11 cellular contexts compared by ENCODE assay signal in genomic region chr9:4339783-4340335, GRCh38. TPM values are rescaled to one million over a fixed set of nuclear protein-coding genes. Genes with fewer than 3 reads are reported as not detected.
A peak's percentile ranks its signal among the peaks of the same experiment; 100 is the strongest.
DNase-seq lines count a peak whose midpoint lies in the region; ATAC-seq and TF ChIP-seq lines count a peak whose summit lies in the region.
"Had no signal": no experiment of that assay in that cellular context is flagged by ENCODE, and none has a peak within 500 bp of the region (broad histone marks: within the 10 kb centered on the region; RNA-seq: fewer than 3 reads in every experiment).

No MANE protein-coding gene starts in this region.

- DNase-seq in A673 (ENCODE audit: low spot score) (peak; percentile 17), NCI-H69 (lab: John Stamatoyannopoulos, UW) (peak; percentile 16), progenitor cell of endocrine pancreas (ENCODE audit: low spot score, unreplicated experiment) (no peak)
- no peak for DNase-seq in central memory CD8-positive, alpha-beta T cell (ENCODE audit: low spot score in 2 of 2)
- DNase-seq in activated effector memory CD4-positive, alpha-beta T cell treated with Interleukin-2 at 50 U/mL for 16 hours, result no peak

- POLR2A ChIA-PET in A673 (lab: Charles Lee; ENCODE audit: low non-redundant PET), result no interaction called here

- H3F3A ChIP-seq in DOHH2 (ENCODE audit: control insufficient read depth, insufficient read depth), result no peaks in the 10 kb centered on the region

- H3K4me2 ChIP-seq in DOHH2 (ENCODE audit: low read length), result 0 out of 2 replicates have a peak overlapping the region, but pooled peaks have one; percentile 47

- no peaks in the 10 kb centered on the region for H3K9me2 ChIP-seq in DOHH2 (replicated peaks; ENCODE audit: control insufficient read depth, low read length)

- intact Hi-C loops in A673 (cut with micrococcal nuclease; ENCODE audit: unreplicated experiment), result no loop called here

- H3K79me2 ChIP-seq in DOHH2 (ENCODE audit: control insufficient read depth, low read length), result no peaks in the 10 kb centered on the region

- H3K27me3 ChIP-seq in A673 (replicated peaks; ENCODE audit: insufficient read depth, low read depth, low read length, poor library complexity), result no peaks in the 10 kb centered on the region
- 0 out of 2 replicates have a peak, but pooled peaks cover 3% of the 10 kb centered on the region for H3K27me3 ChIP-seq in DOHH2 (ENCODE audit: control insufficient read depth, low read length)
- H3K27me3 ChIP-seq: SJSA1 had no signal

- H3K27ac ChIP-seq in A673 (ENCODE audit: low read depth, low read length, poor library complexity, severe bottlenecking) (no peak overlapping the region), DOHH2 (ENCODE audit: low read depth, low read length) (no peak overlapping the region)
- H3K27ac ChIP-seq: left ventricle myocardium inferior, psoas muscle had no signal

- TF ChIP-seq CTCF in A673 (conservative IDR thresholded peaks at IDR 0.05; ENCODE audit: low read depth, low read length), result no peak
- no peak for TF ChIP-seq CTCF in DOHH2 (IDR thresholded peaks at IDR 0.05; ENCODE audit: low read depth, low read length, poor library complexity, severe bottlenecking)
- TF ChIP-seq CTCF in progenitor cell of endocrine pancreas (IDR thresholded peaks at IDR 0.05; ENCODE audit: unreplicated experiment), result no peak

- no peak overlapping the region for H3K4me3 ChIP-seq in A673 (ENCODE audit: low read depth, low read length, poor library complexity, severe bottlenecking)
- H3K4me3 ChIP-seq in DOHH2 (ENCODE audit: low read length), result no peak overlapping the region
- H3K4me3 ChIP-seq: left ventricle myocardium inferior, psoas muscle, SJSA1 had no signal

- H3K4me1 Mint-ChIP-seq in central memory CD8-positive, alpha-beta T cell, result peaks cover 7% of the 10 kb centered on the region
- no peaks in the 10 kb centered on the region for H3K4me1 Mint-ChIP-seq in stimulated activated memory B cell treated with anti-CD40 and anti-IgM and Interleukin-4, amounts not matched to agents 10 μg/mL and 1 μg/mL and 100 μg/mL, for 72 hours
- H3K4me1 Mint-ChIP-seq in progenitor cell of endocrine pancreas (ENCODE audit: low read depth), result peaks cover 4% of the 10 kb centered on the region

- H3K36me3 Mint-ChIP-seq in central memory CD8-positive, alpha-beta T cell (ENCODE audit: insufficient read depth), result peaks cover 5% of the 10 kb centered on the region
- H3K36me3 Mint-ChIP-seq in stimulated activated memory B cell treated with anti-CD40 and anti-IgM and Interleukin-4, amounts not matched to agents 10 μg/mL and 1 μg/mL and 100 μg/mL, for 72 hours, result no peaks in the 10 kb centered on the region
- H3K36me3 Mint-ChIP-seq in progenitor cell of endocrine pancreas (ENCODE audit: insufficient read depth), result no peaks in the 10 kb centered on the region

- no peaks in the 10 kb centered on the region for H3K9me3 ChIP-seq in A673 (ENCODE audit: low read depth, low read length, poor library complexity, severe bottlenecking)
- no peaks in the 10 kb centered on the region for H3K9me3 ChIP-seq in DOHH2 (ENCODE audit: control insufficient read depth, insufficient read depth, low read length)
- H3K9me3 ChIP-seq: left ventricle myocardium inferior, psoas muscle, SJSA1 had no signal

- H3K4me1 ChIP-seq in A673 (ENCODE audit: insufficient read depth, low read length, poor library complexity, severe bottlenecking) (no peaks in the 10 kb centered on the region), DOHH2 (ENCODE audit: control insufficient read depth, low read length) (no peaks in the 10 kb centered on the region)
- H3K4me1 ChIP-seq: psoas muscle had no signal

- H3K36me3 ChIP-seq in A673 (ENCODE audit: insufficient read depth, low read length, poor library complexity, severe bottlenecking), result no peaks in the 10 kb centered on the region
- no peaks in the 10 kb centered on the region for H3K36me3 ChIP-seq in DOHH2 (ENCODE audit: control insufficient read depth, low read length)
- H3K36me3 ChIP-seq: left ventricle myocardium inferior, SJSA1 had no signal

- BruUV-seq in A673 (replicated peaks; lab: Mats Ljungman, UMichigan), result no TSS peak

- peak overlapping the region; percentile 32 for H3K27ac Mint-ChIP-seq in central memory CD8-positive, alpha-beta T cell (ENCODE audit: low read depth)
- H3K27ac Mint-ChIP-seq in stimulated activated memory B cell treated with anti-CD40 and anti-IgM and Interleukin-4, amounts not matched to agents 10 μg/mL and 1 μg/mL and 100 μg/mL, for 72 hours, result no peak overlapping the region
- no peak overlapping the region for H3K27ac Mint-ChIP-seq in progenitor cell of endocrine pancreas

- H3K27me3 Mint-ChIP-seq in central memory CD8-positive, alpha-beta T cell, result peaks cover 7% of the 10 kb centered on the region
- H3K27me3 Mint-ChIP-seq in stimulated activated memory B cell treated with anti-CD40 and anti-IgM and Interleukin-4, amounts not matched to agents 10 μg/mL and 1 μg/mL and 100 μg/mL, for 72 hours, result peaks cover 20% of the 10 kb centered on the region
- no peaks in the 10 kb centered on the region for H3K27me3 Mint-ChIP-seq in progenitor cell of endocrine pancreas

- H3K9me3 Mint-ChIP-seq in central memory CD8-positive, alpha-beta T cell, result no peaks in the 10 kb centered on the region
- no peaks in the 10 kb centered on the region for H3K9me3 Mint-ChIP-seq in stimulated activated memory B cell treated with anti-CD40 and anti-IgM and Interleukin-4, amounts not matched to agents 10 μg/mL and 1 μg/mL and 100 μg/mL, for 72 hours
- peaks cover 3% of the 10 kb centered on the region for H3K9me3 Mint-ChIP-seq in progenitor cell of endocrine pancreas (ENCODE audit: low read depth)

- ATAC-seq in central memory CD8-positive, alpha-beta T cell (replicated peaks; ENCODE audit: extremely low read depth, poor library complexity, severe bottlenecking), result no peak
- no peak for ATAC-seq in stimulated activated memory B cell treated with anti-CD40 and anti-IgM and Interleukin-4, amounts not matched to agents 10 μg/mL and 1 μg/mL and 100 μg/mL, for 72 hours
- ATAC-seq in GM18519 (IDR thresholded peaks at IDR 0.05; ENCODE audit: low FRiP score, unreplicated experiment), result no peak

- no peaks in the 10 kb centered on the region for H4K20me1 ChIP-seq in DOHH2 (ENCODE audit: control insufficient read depth, insufficient read depth, low read depth, low read length)

- CTCF ChIA-PET in A673 (lab: Charles Lee), result interaction anchor here (0.7 to 1.7 kb wide), 4 partner anchors 21 to 261 kb away, joined by 3 to 5 read pairs (median 4); no protein-coding TSS in a partner anchor

- peak overlapping the region; percentile 40 for H3K4me3 Mint-ChIP-seq in central memory CD8-positive, alpha-beta T cell
- H3K4me3 Mint-ChIP-seq in stimulated activated memory B cell treated with anti-CD40 and anti-IgM and Interleukin-4, amounts not matched to agents 10 μg/mL and 1 μg/mL and 100 μg/mL, for 72 hours, result no peak overlapping the region
- H3K4me3 Mint-ChIP-seq in progenitor cell of endocrine pancreas (ENCODE audit: low read depth), result no peak overlapping the region

RNA-seq across cellular contexts. Expression of gene GLIS3, which starts 40.0 kb away (rescaled TPM):
- 0.19 and 0.74 TPM in 2 replicates for total RNA-seq in A673 (2021)
- 90.7 and 101 TPM in 2 replicates for total RNA-seq in progenitor cell of endocrine pancreas

Comparison
In these comparisons a context has a peak if more than half of its experiments do, and no peak if none do; other contexts are left out.
1. DNase-seq: peak in A673 (single experiment) and NCI-H69 (single experiment); none in central memory CD8-positive, alpha-beta T cell (0 of 2), activated effector memory CD4-positive, alpha-beta T cell treated with Interleukin-2 at 50 U/mL for 16 hours (single experiment) and progenitor cell of endocrine pancreas (single experiment).
2. RNA of gene GLIS3, which starts 40.0 kb away (total RNA-seq): 90.7 to 101 TPM in progenitor cell of endocrine pancreas; 0.19 to 0.74 TPM in A673; every median in the first group is over 10 times any median in the second.